1 cellular context compared by ENCODE assay signal in genomic region chr12:63164911-63165310, GRCh38.
TF ChIP-seq lines count a peak whose summit lies in the region.

No MANE protein-coding gene starts in this region.

TF ChIP-seq in H1, 55 proteins besides CTCF, POLR2A, EP300 and RAD21:
- TF ChIP-seq USF2 (IDR thresholded peaks at IDR 0.05; ENCODE audit: low read length), result no peak
- TF ChIP-seq GABPA (IDR thresholded peaks at IDR 0.05; ENCODE audit: borderline replicate concordance, insufficient read depth, low read length), result no peak
- TF ChIP-seq SP2 (IDR thresholded peaks at IDR 0.05; ENCODE audit: low read length), result no peak
- no peak for TF ChIP-seq SP1 (IDR thresholded peaks at IDR 0.05; ENCODE audit: low read depth, low read length)
- no peak for TF ChIP-seq NANOG (IDR thresholded peaks at IDR 0.05; ENCODE audit: insufficient read depth, low read depth, low read length, poor library complexity, severe bottlenecking)
- no peak for TF ChIP-seq SUZ12 (IDR thresholded peaks at IDR 0.05; ENCODE audit: low read length)
- no peak for TF ChIP-seq ZNF274 (IDR thresholded peaks at IDR 0.05; ENCODE audit: borderline replicate concordance, extremely low read depth, low read length)
- no peak for TF ChIP-seq KDM5A (IDR thresholded peaks at IDR 0.05; ENCODE audit: low read length)
